8 cellular contexts compared by ENCODE assay signal in genomic region chr1:211514030-211514754, GRCh38. TPM values are rescaled to one million over a fixed set of nuclear protein-coding genes. Genes with fewer than 3 reads are reported as not detected.
DNase-seq lines count a peak whose midpoint lies in the region; ATAC-seq and TF ChIP-seq lines count a peak whose summit lies in the region.

No MANE protein-coding gene starts in this region.

- 36 to 37% methylated on average over 28 of the region's 28 CpGs for WGBS in heart right ventricle, 2 donors

- H3F3A ChIP-seq in SU-DHL-6 (ENCODE audit: insufficient read depth): no peaks in the 10 kb centered on the region

- no peak overlapping the region for H3K9ac ChIP-seq in SU-DHL-6 (ENCODE audit: low read length)

- no peaks in the 10 kb centered on the region for H3K36me3 ChIP-seq in SU-DHL-6 (ENCODE audit: low read length)
- no peaks in the 10 kb centered on the region for H3K36me3 ChIP-seq in heart right ventricle

- H3K4me1 Mint-ChIP-seq in activated naive CD8-positive, alpha-beta T cell treated with anti-CD3 and anti-CD28 coated beads, Interleukin-2, amount 10 ng/mL, durations not matched to agents 7 days and 5 days: peaks cover 26% of the 10 kb centered on the region

- H3K36me3 Mint-ChIP-seq in activated naive CD8-positive, alpha-beta T cell treated with anti-CD3 and anti-CD28 coated beads, Interleukin-2, amount 10 ng/mL, durations not matched to agents 7 days and 5 days: no peaks in the 10 kb centered on the region

- H3K4me3 ChIP-seq in GM12875 (ENCODE audit: low read depth, low read length) (no peak overlapping the region), SU-DHL-6 (ENCODE audit: insufficient read depth, low read length, poor library complexity, severe bottlenecking) (no peak overlapping the region), heart right ventricle (no peak overlapping the region)

- TF ChIP-seq CTCF in GM12875 (IDR thresholded peaks at IDR 0.05; ENCODE audit: borderline replicate concordance, insufficient read depth, low read depth, low read length): peak; percentile 88
- TF ChIP-seq CTCF in SU-DHL-6 (IDR thresholded peaks at IDR 0.05; ENCODE audit: insufficient read depth, low read length, poor library complexity, severe bottlenecking): peak; percentile 71
- peak; percentile 59 to 85 (median 76) for TF ChIP-seq CTCF in heart right ventricle (IDR thresholded peaks at IDR 0.05)

- DNase-seq in NCI-H1105 treated with DMSO at 0.1 percent for 48 hours (lab: John Stamatoyannopoulos, UW) (peak; percentile 81), heart right ventricle (peak; percentile 72), putamen (ENCODE audit: low spot score) (peak; percentile 61), NCI-H187 treated with DMSO at 0.1 percent for 48 hours (lab: John Stamatoyannopoulos, UW) (no peak)
- DNase-seq in activated naive CD8-positive, alpha-beta T cell treated with anti-CD3 and anti-CD28 coated beads, Interleukin-2, amount 10 ng/mL, durations not matched to agents 7 days and 5 days: peak; percentile 76

- no peak overlapping the region for H3K27ac Mint-ChIP-seq in activated naive CD8-positive, alpha-beta T cell treated with anti-CD3 and anti-CD28 coated beads, Interleukin-2, amount 10 ng/mL, durations not matched to agents 7 days and 5 days

- POLR2A ChIA-PET in activated naive CD8-positive, alpha-beta T cell treated with anti-CD3 and anti-CD28 coated beads, Interleukin-2, amount 10 ng/mL, durations not matched to agents 7 days and 5 days (lab: Charles Lee): interaction anchor here (1.2 to 1.3 kb wide), 2 partner anchors 140 to 256 kb away, joined by 3 to 4 read pairs; no protein-coding TSS in a partner anchor

- H3K4me2 ChIP-seq in SU-DHL-6 (ENCODE audit: low read depth, low read length, poor library complexity, severe bottlenecking): no peak overlapping the region

- no peaks in the 10 kb centered on the region for H3K9me3 Mint-ChIP-seq in activated naive CD8-positive, alpha-beta T cell treated with anti-CD3 and anti-CD28 coated beads, Interleukin-2, amount 10 ng/mL, durations not matched to agents 7 days and 5 days

- peaks cover 0 to 22% (median 9%) of the 10 kb centered on the region in 9 donors for H3K4me1 ChIP-seq in heart right ventricle

- peak overlapping the region; percentile 36 for H2AFZ ChIP-seq in SU-DHL-6 (ENCODE audit: low read depth, low read length, severe bottlenecking)

- H3K27ac ChIP-seq in SU-DHL-6 (ENCODE audit: low read depth, low read length): no peak overlapping the region
- peak overlapping the region in 1 of 10 donors; percentile 10 for H3K27ac ChIP-seq in heart right ventricle

- intact Hi-C loops in heart right ventricle (cut with DNase I): loop anchor here in 8 of 10 donors (1.0 to 10.0 kb wide), 10 partner anchors 37 to 1109 kb away; partner anchors contain the start of genes TRAF5 (in 3 of the 8) and SLC30A1 (in 1 of the 8)

- H3K9me3 ChIP-seq in SU-DHL-6 (ENCODE audit: insufficient read depth, low read length) (no peaks in the 10 kb centered on the region), heart right ventricle (no peaks in the 10 kb centered on the region)

- H3K27me3 Mint-ChIP-seq in activated naive CD8-positive, alpha-beta T cell treated with anti-CD3 and anti-CD28 coated beads, Interleukin-2, amount 10 ng/mL, durations not matched to agents 7 days and 5 days: peaks cover 7% of the 10 kb centered on the region

- H3K9me2 ChIP-seq in SU-DHL-6 (replicated peaks; ENCODE audit: insufficient read depth, low read length): no peaks in the 10 kb centered on the region

- no peaks in the 10 kb centered on the region for H3K27me3 ChIP-seq in SU-DHL-6 (ENCODE audit: low read length)
- H3K27me3 ChIP-seq in heart right ventricle: peaks cover 0 to 13% (median 0%) of the 10 kb centered on the region in 7 donors

- ATAC-seq in HG02759 (IDR thresholded peaks at IDR 0.05; ENCODE audit: unreplicated experiment): peak; percentile 67
- ATAC-seq in activated naive CD8-positive, alpha-beta T cell treated with anti-CD3 and anti-CD28 coated beads, Interleukin-2, amount 10 ng/mL, durations not matched to agents 7 days and 5 days (ENCODE audit: low read depth): peak; percentile 72
- ATAC-seq in heart right ventricle: peak; percentile 70 to 91 (median 85)

- peak overlapping the region; percentile 62 for H3K4me3 Mint-ChIP-seq in activated naive CD8-positive, alpha-beta T cell treated with anti-CD3 and anti-CD28 coated beads, Interleukin-2, amount 10 ng/mL, durations not matched to agents 7 days and 5 days

- H4K20me1 ChIP-seq in SU-DHL-6 (ENCODE audit: low read depth, low read length): no peaks in the 10 kb centered on the region

- H3K79me2 ChIP-seq in SU-DHL-6 (ENCODE audit: insufficient read depth, low read length): no peaks in the 10 kb centered on the region

RNA-seq across cellular contexts. Expression of gene RD3, which starts 22.2 kb away (rescaled TPM):
- not detected for total RNA-seq in activated naive CD8-positive, alpha-beta T cell treated with anti-CD3 and anti-CD28 coated beads, Interleukin-2, amount 10 ng/mL, durations not matched to agents 7 days and 5 days
- not detected for total RNA-seq in heart right ventricle
- under 1 TPM in 1 of 2 donors, not detected in 1; 0.09 TPM for polyA plus RNA-seq in heart right ventricle
